8 cellular contexts compared by ENCODE assay signal in the genomic region with DNA sequence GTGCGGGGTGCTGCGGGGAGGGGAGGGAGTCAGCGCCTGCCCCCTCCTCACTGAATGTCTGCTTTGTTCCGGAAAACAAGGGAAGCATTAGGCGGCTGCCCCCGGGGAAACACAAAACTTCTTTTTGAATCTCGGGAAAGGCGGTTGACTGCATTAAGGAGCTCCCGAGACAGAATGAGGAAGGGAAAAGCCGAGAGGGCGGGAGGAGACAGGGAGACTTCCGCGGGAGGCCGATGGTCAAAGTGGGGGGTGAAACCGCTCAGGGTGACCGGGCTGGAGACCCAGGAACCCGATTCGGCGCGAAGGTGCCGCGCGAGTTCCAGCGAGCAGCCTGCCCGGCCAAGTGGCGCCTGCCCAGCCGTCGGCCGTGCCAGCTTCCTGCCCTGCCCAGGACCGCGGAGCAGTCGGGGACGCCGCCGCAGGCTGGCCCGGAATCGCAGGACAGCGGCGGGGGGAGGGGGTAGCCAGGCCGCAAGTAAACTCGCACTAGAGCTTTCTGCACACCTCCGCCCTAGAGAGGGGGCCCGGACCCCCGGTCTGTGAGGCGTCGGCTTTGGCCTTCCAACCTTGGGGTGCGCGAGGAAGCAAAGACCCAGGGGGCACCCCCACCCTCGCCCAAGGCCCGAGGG. TPM values are rescaled to one million over a fixed set of nuclear protein-coding genes. Genes with fewer than 3 reads are reported as not detected.
DNase-seq lines count a peak whose midpoint lies in the region; ATAC-seq, FAIRE-seq and TF ChIP-seq lines count a peak whose summit lies in the region.

No MANE protein-coding gene starts in this region.

- peak overlapping the region; percentile 72 for H3K4me3 Mint-ChIP-seq in activated naive CD4-positive, alpha-beta T cell treated with anti-CD3 and anti-CD28 coated beads for 36 hours

- TF ChIP-seq CTCF in endothelial cell of umbilical vein (IDR thresholded peaks at IDR 0.05; ENCODE audit: extremely low read depth in 1 of 2, insufficient read depth in 1 of 2, low read depth in 1 of 2, low read length in 2 of 2) (no peak), vagina (IDR thresholded peaks at IDR 0.05) (no peak)

- H3K4me2 ChIP-seq in endothelial cell of umbilical vein (ENCODE audit: insufficient read depth, low read length): peak overlapping the region; percentile 54

- H3K9me3 ChIP-seq in endothelial cell of umbilical vein (replicated peaks; ENCODE audit: control insufficient read depth, insufficient read depth, low read length) (no peaks in the 10 kb centered on the region), muscle layer of colon (ENCODE audit: low read length) (no peaks in the 10 kb centered on the region), vagina (no peaks in the 10 kb centered on the region)

- H3K27ac ChIP-seq in endothelial cell of umbilical vein (ENCODE audit: insufficient read depth, low read depth, low read length) (peak overlapping the region; percentile 53), muscle layer of colon (ENCODE audit: low read depth, low read length) (peak overlapping the region; percentile 44), vagina (no peak overlapping the region)

- H3K4me1 ChIP-seq in endothelial cell of umbilical vein (ENCODE audit: control insufficient read depth, extremely low read depth, insufficient read depth, low read length) (peaks cover 35% of the 10 kb centered on the region), muscle layer of colon (ENCODE audit: insufficient read depth, low read length) (no peaks in the 10 kb centered on the region), vagina (peaks cover 40% of the 10 kb centered on the region)

- H3K27me3 ChIP-seq in endothelial cell of umbilical vein (ENCODE audit: control insufficient read depth in 2 of 2, insufficient read depth in 2 of 2, low read length in 2 of 2): no peaks in the 10 kb centered on the region
- peaks cover 0 to 46% of the 10 kb centered on the region in 2 donors for H3K27me3 ChIP-seq in muscle layer of colon (ENCODE audit: control insufficient read depth in 1 of 2, insufficient read depth in 2 of 2, low read length in 2 of 2)
- peaks cover 9% of the 10 kb centered on the region for H3K27me3 ChIP-seq in vagina

- peak; percentile 10 for DNase-seq in activated naive CD4-positive, alpha-beta T cell treated with anti-CD3 and anti-CD28 coated beads for 36 hours
- DNase-seq in activated naive CD4-positive, alpha-beta T cell treated with Interleukin-2 at 50 U/mL for 16 hours: no peak
- DNase-seq in RPMI8226 (peak; percentile 55), endothelial cell of umbilical vein (ENCODE audit: low read depth, low spot score) (no peak), vagina (ENCODE audit: extremely low spot score in 2 of 2) (no peak)

- BruUV-seq in endothelial cell of umbilical vein (replicated peaks; lab: Mats Ljungman, UMichigan): no TSS peak

- peak overlapping the region; percentile 62 for H3K9ac ChIP-seq in endothelial cell of umbilical vein (replicated peaks; ENCODE audit: extremely low read depth, insufficient read depth, low read length)
- no peak overlapping the region for H3K9ac ChIP-seq in muscle layer of colon (ENCODE audit: low read length)

- peaks cover 1% of the 10 kb centered on the region for H3K36me3 Mint-ChIP-seq in activated naive CD4-positive, alpha-beta T cell treated with anti-CD3 and anti-CD28 coated beads for 36 hours (ENCODE audit: low read depth)

- TF ChIP-seq POLR2A in endothelial cell of umbilical vein (IDR thresholded peaks at IDR 0.05; ENCODE audit: low read depth, low read length) (no peak), vagina (IDR thresholded peaks at IDR 0.05) (no peak)

- FAIRE-seq in endothelial cell of umbilical vein (lab: Jason Lieb, UNC): no peak

- H2AFZ ChIP-seq in endothelial cell of umbilical vein (ENCODE audit: low read depth, low read length): peak overlapping the region; percentile 60

- H3K9me1 ChIP-seq in endothelial cell of umbilical vein (replicated peaks; ENCODE audit: control insufficient read depth, extremely low read depth, insufficient read depth, low read length): no peaks in the 10 kb centered on the region

- H4K20me1 ChIP-seq in endothelial cell of umbilical vein (replicated peaks; ENCODE audit: control insufficient read depth, extremely low read depth, insufficient read depth, low read length): no peaks in the 10 kb centered on the region

- H3K36me3 ChIP-seq in endothelial cell of umbilical vein (ENCODE audit: control insufficient read depth in 2 of 2, extremely low read depth in 1 of 2, insufficient read depth in 2 of 2, low read length in 2 of 2) (no peaks in the 10 kb centered on the region), muscle layer of colon (ENCODE audit: insufficient read depth, low read length) (no peaks in the 10 kb centered on the region), vagina (no peaks in the 10 kb centered on the region)

- no peaks in the 10 kb centered on the region for H3K79me2 ChIP-seq in endothelial cell of umbilical vein (ENCODE audit: control insufficient read depth, insufficient read depth, low read length)

- no peak for ATAC-seq in HG02870 (IDR thresholded peaks at IDR 0.05; ENCODE audit: unreplicated experiment)
- ATAC-seq in HG03521 (IDR thresholded peaks at IDR 0.05; ENCODE audit: unreplicated experiment): no peak

- H3K27me3 Mint-ChIP-seq in activated naive CD4-positive, alpha-beta T cell treated with anti-CD3 and anti-CD28 coated beads for 36 hours (ENCODE audit: low read depth): no peaks in the 10 kb centered on the region

- CTCF ChIA-PET in activated naive CD4-positive, alpha-beta T cell treated with anti-CD3 and anti-CD28 coated beads for 36 hours (lab: Charles Lee): interaction anchor here (1.3 kb wide), 1 partner anchor 55 kb away, joined by 3 read pairs; the partner anchor contains the start of gene BCOR
- CTCF ChIA-PET in endothelial cell of umbilical vein (lab: Charles Lee): interaction anchor here (0.8 to 1.2 kb wide), 6 partner anchors 12 to 447 kb away, joined by 3 to 8 read pairs (median 4); no protein-coding TSS in a partner anchor

- intact Hi-C loops in activated naive CD4-positive, alpha-beta T cell treated with anti-CD3 and anti-CD28 coated beads for 36 hours (cut with micrococcal nuclease): loop anchor here (1.0 to 5.0 kb wide), 6 partner anchors 16 to 379 kb away; no protein-coding TSS in a partner anchor
- intact Hi-C loops in endothelial cell of umbilical vein (cut with micrococcal nuclease) (loop anchor here (5.0 kb wide), 2 partner anchors 141 to 331 kb away; no protein-coding TSS in a partner anchor), vagina (cut with DNase I) (loop anchor here (5.0 to 10.0 kb wide), 2 partner anchors 46 to 248 kb away; no protein-coding TSS in a partner anchor)

- no peaks in the 10 kb centered on the region for H3K9me3 Mint-ChIP-seq in activated naive CD4-positive, alpha-beta T cell treated with anti-CD3 and anti-CD28 coated beads for 36 hours

- dilution Hi-C loops in endothelial cell of umbilical vein (cut with MboI; ENCODE audit: extremely low pct_ligation_motif_present, low sequenced_read_pairs): no loop called here

- peak overlapping the region; percentile 53 for H3K27ac Mint-ChIP-seq in activated naive CD4-positive, alpha-beta T cell treated with anti-CD3 and anti-CD28 coated beads for 36 hours

- POLR2A ChIA-PET in endothelial cell of umbilical vein (lab: Charles Lee): no interaction called here

- peak overlapping the region; percentile 10 to 38 (median 20) for H3K4me3 ChIP-seq in endothelial cell of umbilical vein (replicated peaks in 1 of 3; ENCODE audit: insufficient read depth in 1 of 3, low read depth in 1 of 3, low read length in 3 of 3)
- H3K4me3 ChIP-seq in muscle layer of colon (ENCODE audit: low read depth in 1 of 2, low read length in 2 of 2): peak overlapping the region; percentile 42 to 61
- H3K4me3 ChIP-seq in vagina: peak overlapping the region; percentile 37 to 42

- peaks cover 10% of the 10 kb centered on the region for H3K4me1 Mint-ChIP-seq in activated naive CD4-positive, alpha-beta T cell treated with anti-CD3 and anti-CD28 coated beads for 36 hours (ENCODE audit: low read depth)

TF ChIP-seq in endothelial cell of umbilical vein, 7 proteins besides CTCF, POLR2A, EP300 and RAD21:
- no peak for TF ChIP-seq POLR2AphosphoS5 (IDR thresholded peaks at IDR 0.05; ENCODE audit: insufficient read depth, low read depth, low read length)
- no peak for TF ChIP-seq FOS (IDR thresholded peaks at IDR 0.05; ENCODE audit: borderline replicate concordance, insufficient read depth, low read length)
- TF ChIP-seq GATA2 (IDR thresholded peaks at IDR 0.05; ENCODE audit: insufficient read depth, insufficient read length, low read depth, low read length): no peak
- TF ChIP-seq JUN (IDR thresholded peaks at IDR 0.05; ENCODE audit: borderline replicate concordance, insufficient read depth, insufficient read length, low read depth): no peak
- TF ChIP-seq EZH2 (IDR thresholded peaks at IDR 0.05; ENCODE audit: borderline replicate concordance, low read depth, low read length, severe bottlenecking): no peak
- no peak for TF ChIP-seq MYC (IDR thresholded peaks at IDR 0.05; ENCODE audit: low read depth, low read length)
- no peak for TF ChIP-seq MAX (IDR thresholded peaks at IDR 0.05; ENCODE audit: insufficient read depth, insufficient read length)

RNA-seq across cellular contexts. Expression of gene BCOR, which starts 55.1 kb away (rescaled TPM):
- 10 to 100 TPM; 29.1 to 29.9 TPM for total RNA-seq in activated naive CD4-positive, alpha-beta T cell treated with anti-CD3 and anti-CD28 coated beads for 36 hours
- total RNA-seq in endothelial cell of umbilical vein: 23.9 and 24.2 TPM in 2 replicates
- 10.1 and 11.9 TPM in 2 replicates for polyA plus RNA-seq in endothelial cell of umbilical vein
- polyA plus RNA-seq in endothelial cell of umbilical vein (2011; cell fraction: cytosol; rRNA removed): 11.0 and 11.3 TPM in 2 replicates
- polyA plus RNA-seq in endothelial cell of umbilical vein (2011; cell fraction: nucleus; rRNA removed): 15.7 and 18.2 TPM in 2 replicates
- 19.4 and 20.9 TPM in 2 replicates for polyA plus RNA-seq in endothelial cell of umbilical vein (2012)
- 17.8 and 20.6 TPM in 2 replicates for polyA minus RNA-seq in endothelial cell of umbilical vein
- 25.7 TPM for polyA minus RNA-seq in endothelial cell of umbilical vein (2011; cell fraction: cytosol; rRNA and poly(A)+ RNA removed)
- 12.8 and 13.3 TPM in 2 replicates for polyA minus RNA-seq in endothelial cell of umbilical vein (2011; cell fraction: nucleus; rRNA and poly(A)+ RNA removed)
- 19.9 TPM for total RNA-seq in vagina

Comparison
In these comparisons a context has a peak if more than half of its experiments do, and no peak if none do; other contexts are left out.
1. DNase-seq: peak in activated naive CD4-positive, alpha-beta T cell treated with anti-CD3 and anti-CD28 coated beads for 36 hours (single experiment) and RPMI8226 (single experiment); none in activated naive CD4-positive, alpha-beta T cell treated with Interleukin-2 at 50 U/mL for 16 hours (single experiment), endothelial cell of umbilical vein (single experiment) and vagina (0 of 2).
2. Peak in every context shown above with its lines, with median percentiles within 50 percentile points of each other: H3K4me3 ChIP-seq.